ENCODE assay signal across 18 cellular contexts in the genomic region with DNA sequence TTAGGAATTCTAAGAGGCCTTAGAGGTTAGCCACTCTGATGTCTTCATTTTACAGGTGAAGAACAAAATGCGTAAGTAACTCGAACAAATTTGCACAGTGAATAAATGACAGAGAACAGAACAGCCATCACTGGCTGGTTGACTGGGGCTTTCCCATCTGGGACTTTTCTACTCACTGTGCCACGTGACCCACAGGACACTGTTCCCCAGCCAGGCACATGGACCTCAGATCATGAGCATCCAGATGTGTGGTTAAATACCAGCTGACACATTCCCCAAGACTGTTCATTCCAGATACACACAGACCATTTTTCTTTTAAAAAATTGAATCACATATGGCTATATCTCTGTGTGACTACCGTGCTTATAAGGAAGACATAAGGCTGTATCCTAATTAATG. TPM values are rescaled to one million over a fixed set of nuclear protein-coding genes. Genes with fewer than 3 reads are reported as not detected.
DNase-seq lines count a peak whose midpoint lies in the region; ATAC-seq, FAIRE-seq and TF ChIP-seq lines count a peak whose summit lies in the region.
"Had no signal": no experiment of that assay in that cellular context is flagged by ENCODE, and none has a peak within 500 bp of the region (broad histone marks: within the 10 kb centered on the region; RNA-seq: fewer than 3 reads in every experiment).

No MANE protein-coding gene starts in this region.

- no peak for TF ChIP-seq RAD21 in HepG2 (CRISPR knock-in tag; IDR thresholded peaks at IDR 0.05)

- no peak overlapping the region for H2AFZ ChIP-seq in HepG2 (ENCODE audit: low read length)

- no peaks in the 10 kb centered on the region for H3K79me2 ChIP-seq in HepG2 (ENCODE audit: insufficient read depth, low read length)

- CTCF ChIA-PET in GM10248 (lab: Yijun Ruan, JAX), result no interaction called here
- CTCF ChIA-PET in HepG2 (lab: Yijun Ruan, JAX; ENCODE audit: low intra/inter-chr PET ratio, low total read pairs), result no interaction called here

- BruUV-seq in HepG2 (replicated peaks; lab: Mats Ljungman, UMichigan), result no TSS peak

- 42% methylated on average over 4 of the region's 4 CpGs for WGBS in HepG2 (ENCODE audit: low lambda C conversion rate)
- 87 to 91% methylated on average over 4 of the region's 4 CpGs for WGBS in testis, 2 donors

- no peak overlapping the region for H3K27ac ChIP-seq in HepG2 (ENCODE audit: extremely low read length, insufficient read depth, low read length)
- H3K27ac ChIP-seq in testis, result no peak overlapping the region
- H3K27ac ChIP-seq: coronary artery, SK-N-MC had no signal

- TF ChIP-seq POLR2A in HepG2 (IDR thresholded peaks at IDR 0.05; ENCODE audit: insufficient read depth in 1 of 2, low read depth in 2 of 2, low read length in 2 of 2) (no peak), testis (IDR thresholded peaks at IDR 0.05) (no peak)

- H3K27me3 ChIP-seq in HepG2 (ENCODE audit: control insufficient read depth in 1 of 2, insufficient read depth in 2 of 2, low read length in 2 of 2) (peaks cover 2 to 16% of the 10 kb centered on the region in 2 experiments), testis (no peaks in the 10 kb centered on the region)

- FAIRE-seq in HepG2 (lab: Jason Lieb, UNC), result no peak

- no peaks in the 10 kb centered on the region for H3K36me3 ChIP-seq in HepG2 (replicated peaks in 1 of 2; ENCODE audit: control insufficient read depth in 1 of 2, insufficient read depth in 2 of 2, low read length in 2 of 2)
- H3K36me3 ChIP-seq in testis (ENCODE audit: low read depth, missing control alignments), result no peaks in the 10 kb centered on the region

- in situ Hi-C loops in HepG2 (cut with HindIII; ENCODE audit: extremely low pct_ligation_motif_present, low pct_unique_long_range_greater_than_20kb), result no loop called here

- TF ChIP-seq CTCF in GM10248 (IDR thresholded peaks at IDR 0.05; ENCODE audit: control extremely low read depth, extremely low read depth, low read depth, missing control alignments), result no peak
- TF ChIP-seq CTCF in HepG2 (CRISPR knock-in tag; IDR thresholded peaks at IDR 0.05), result no peak
- no peak for TF ChIP-seq CTCF in testis (IDR thresholded peaks at IDR 0.05)

- no peak overlapping the region for H3K4me2 ChIP-seq in HepG2 (ENCODE audit: low read depth, low read length)

- H3K9me3 ChIP-seq in HepG2 (ENCODE audit: low read length) (no peaks in the 10 kb centered on the region), testis (no peaks in the 10 kb centered on the region)

- no peak overlapping the region for H3K9ac ChIP-seq in HepG2 (ENCODE audit: insufficient read depth, low read depth, low read length)

- no peaks in the 10 kb centered on the region for H3K4me1 ChIP-seq in HepG2 (ENCODE audit: insufficient read depth, low read length)
- H3K4me1 ChIP-seq in testis, result no peaks in the 10 kb centered on the region

- DNase-seq in GM10248 (ENCODE audit: extremely low spot score) (peak; percentile 33), HS-5 (ENCODE audit: low read depth) (peak; percentile 88), glomerular visceral epithelial cell (ENCODE audit: extremely low spot score) (peak; percentile 46), NCI-H146 treated with DMSO at 0.1 percent for 48 hours (lab: John Stamatoyannopoulos, UW; ENCODE audit: unreplicated experiment) (no peak), HepG2 (ENCODE audit: low spot score) (no peak), Ammon's horn (ENCODE audit: low spot score) (no peak), testis (no peak)
- DNase-seq: activated naive CD8-positive, alpha-beta T cell treated with anti-CD3 and anti-CD28 coated beads, Interleukin-2, amount 50 U/mL, for 24 hours; CD8-positive, alpha-beta T cell; H7; Kasumi-1; NCI-H1930 had no signal

- H3K4me3 ChIP-seq in HepG2 (replicated peaks in 1 of 3; ENCODE audit: insufficient read depth in 1 of 3, low read depth in 2 of 3, low read length in 3 of 3) (no peak overlapping the region), testis (no peak overlapping the region)
- H3K4me3 ChIP-seq: coronary artery, SK-N-MC, skin epidermis had no signal

- H4K20me1 ChIP-seq in HepG2 (ENCODE audit: insufficient read depth, low read length), result no peaks in the 10 kb centered on the region

- TF ChIP-seq EP300 in HepG2 (IDR thresholded peaks at IDR 0.05; ENCODE audit: low read depth in 2 of 2, low read length in 2 of 2) (no peak), HepG2 (CRISPR knock-in tag; IDR thresholded peaks at IDR 0.05; ENCODE audit: borderline replicate concordance) (no peak)

- ATAC-seq in GM21529 (IDR thresholded peaks at IDR 0.05; ENCODE audit: unreplicated experiment), result peak; percentile 67
- ATAC-seq in HepG2, result no peak
- ATAC-seq: activated naive CD8-positive, alpha-beta T cell treated with anti-CD3 and anti-CD28 coated beads, Interleukin-2, amount 50 U/mL, for 24 hours; CD8-positive, alpha-beta T cell; esophagus mucosa had no signal

- intact Hi-C loops in HepG2 (cut with micrococcal nuclease; ENCODE audit: unreplicated experiment), result no loop called here
- intact Hi-C loops in testis (cut with DNase I; ENCODE audit: low total_unique reads), result no loop called here

- POLR2A ChIA-PET in GM10248 (lab: Yijun Ruan, JAX) (no interaction called here), HepG2 (lab: Yijun Ruan, JAX) (no interaction called here)

TF ChIP-seq in HepG2, 621 proteins besides CTCF, POLR2A, EP300 and RAD21:
- TF ChIP-seq DNMT1 (CRISPR knock-in tag; IDR thresholded peaks at IDR 0.05), result no peak

RNA-seq across cellular contexts. Expression of a gene that starts 25.8 kb away (rescaled TPM):
- total RNA-seq in HepG2 (2016; rRNA removed; fragmentation: Illumina TruSeq; extraction: Trizol), result 11.2 and 13.2 TPM in 2 replicates
- 3.7 and 4.1 TPM in 2 replicates for total RNA-seq in HepG2 (2016; cell fraction: cytosol; rRNA removed; fragmentation: Illumina TruSeq; extraction: Trizol; ENCODE audit: low read depth)
- 10.9 and 11.7 TPM in 2 replicates for total RNA-seq in HepG2 (2016; cell fraction: insoluble cytoplasmic fraction; rRNA removed; fragmentation: Illumina TruSeq; extraction: Trizol)
- 7.8 and 8.2 TPM in 2 replicates for total RNA-seq in HepG2 (2016; cell fraction: membrane; rRNA removed; fragmentation: Illumina TruSeq; extraction: Trizol)
- 13.7 and 13.9 TPM in 2 replicates for total RNA-seq in HepG2 (2016; cell fraction: nucleus; rRNA removed; fragmentation: Illumina TruSeq; extraction: Trizol)
- polyA plus RNA-seq in HepG2 (2011; rRNA removed), result 23.7 and 24.4 TPM in 2 replicates
- 23.9 and 24.1 TPM in 2 replicates for polyA plus RNA-seq in HepG2 (2011; cell fraction: cytosol; rRNA removed)
- polyA plus RNA-seq in HepG2 (2011; cell fraction: nucleus; rRNA removed), result 26.0 and 30.0 TPM in 2 replicates
- polyA plus RNA-seq in HepG2 (2012), result 27.4 and 34.1 TPM in 2 replicates
- polyA plus RNA-seq in HepG2 (2016; cell fraction: cytosol; fragmentation: Illumina TruSeq; extraction: Trizol; ENCODE audit: low read depth), result 9.0 and 10.1 TPM in 2 replicates
- 34.9 and 37.5 TPM in 2 replicates for polyA plus RNA-seq in HepG2 (2016; cell fraction: insoluble cytoplasmic fraction; fragmentation: Illumina TruSeq; extraction: Trizol; ENCODE audit: low read depth)
- 10.9 and 13.7 TPM in 2 replicates for polyA plus RNA-seq in HepG2 (2016; cell fraction: membrane; fragmentation: Illumina TruSeq; extraction: Trizol; ENCODE audit: low read depth)
- polyA plus RNA-seq in HepG2 (2016; cell fraction: nucleus; fragmentation: Illumina TruSeq; extraction: Trizol; ENCODE audit: insufficient read depth, low read depth), result 25.8 and 28.5 TPM in 2 replicates
- 7.4 and 12.3 TPM in 2 replicates for polyA minus RNA-seq in HepG2 (2011; rRNA and poly(A)+ RNA removed; ENCODE audit: low replicate concordance)
- polyA minus RNA-seq in HepG2 (2011; cell fraction: cytosol; rRNA and poly(A)+ RNA removed), result 5.0 and 5.5 TPM in 2 replicates
- 31.8 and 34.8 TPM in 2 replicates for polyA minus RNA-seq in HepG2 (2011; cell fraction: nucleus; rRNA and poly(A)+ RNA removed)
- 10 to 100 TPM; 43.8 to 47.9 TPM for total RNA-seq in testis
- polyA plus RNA-seq in testis (ENCODE audit: insufficient read depth, low read depth, low replicate concordance), result 43.6 TPM

RNA-seq across cellular contexts. Expression of a gene that starts 44.5 kb away (rescaled TPM):
- total RNA-seq in HepG2 (2016; rRNA removed; fragmentation: Illumina TruSeq; extraction: Trizol) (not detected in 2 replicates), testis (1 to 10 TPM; 1.9 to 3.2 TPM)
- not detected in 2 replicates for total RNA-seq in HepG2 (2016; cell fraction: cytosol; rRNA removed; fragmentation: Illumina TruSeq; extraction: Trizol; ENCODE audit: low read depth)
- not detected in 2 replicates for total RNA-seq in HepG2 (2016; cell fraction: insoluble cytoplasmic fraction; rRNA removed; fragmentation: Illumina TruSeq; extraction: Trizol)
- total RNA-seq in HepG2 (2016; cell fraction: membrane; rRNA removed; fragmentation: Illumina TruSeq; extraction: Trizol), result not detected in 2 replicates
- total RNA-seq in HepG2 (2016; cell fraction: nucleus; rRNA removed; fragmentation: Illumina TruSeq; extraction: Trizol), result not detected in 2 replicates
- polyA plus RNA-seq in HepG2 (2011; rRNA removed) (not detected in 2 replicates), testis (ENCODE audit: insufficient read depth, low read depth, low replicate concordance) (2.0 TPM)
- not detected in 2 replicates for polyA plus RNA-seq in HepG2 (2011; cell fraction: cytosol; rRNA removed)
- polyA plus RNA-seq in HepG2 (2011; cell fraction: nucleus; rRNA removed), result not detected in 2 replicates
- polyA plus RNA-seq in HepG2 (2012), result not detected in 2 replicates
- polyA plus RNA-seq in HepG2 (2016; cell fraction: cytosol; fragmentation: Illumina TruSeq; extraction: Trizol; ENCODE audit: low read depth), result not detected in 2 replicates
- polyA plus RNA-seq in HepG2 (2016; cell fraction: insoluble cytoplasmic fraction; fragmentation: Illumina TruSeq; extraction: Trizol; ENCODE audit: low read depth), result not detected in 2 replicates
- not detected in 2 replicates for polyA plus RNA-seq in HepG2 (2016; cell fraction: membrane; fragmentation: Illumina TruSeq; extraction: Trizol; ENCODE audit: low read depth)
- polyA plus RNA-seq in HepG2 (2016; cell fraction: nucleus; fragmentation: Illumina TruSeq; extraction: Trizol; ENCODE audit: insufficient read depth, low read depth), result not detected in 2 replicates
- not detected in 2 replicates for polyA minus RNA-seq in HepG2 (2011; rRNA and poly(A)+ RNA removed; ENCODE audit: low replicate concordance)
- polyA minus RNA-seq in HepG2 (2011; cell fraction: cytosol; rRNA and poly(A)+ RNA removed), result not detected in 2 replicates
- not detected in 2 replicates for polyA minus RNA-seq in HepG2 (2011; cell fraction: nucleus; rRNA and poly(A)+ RNA removed)
- total RNA-seq: esophagus mucosa, G401 had no signal

Comparison
In these comparisons a context has a peak if more than half of its experiments do, and no peak if none do; other contexts are left out.
1. DNase-seq: peak in GM10248 (single experiment), HS-5 (single experiment) and glomerular visceral epithelial cell (single experiment); none in NCI-H146 treated with DMSO at 0.1 percent for 48 hours (single experiment), HepG2 (single experiment), Ammon's horn (single experiment) and testis (single experiment).